13 cellular contexts compared by ENCODE assay signal in genomic region chr5:98930972-98931762, GRCh38. TPM values are rescaled to one million over a fixed set of nuclear protein-coding genes. Genes with fewer than 3 reads are reported as not detected.
DNase-seq lines count a peak whose midpoint lies in the region; ATAC-seq, FAIRE-seq and TF ChIP-seq lines count a peak whose summit lies in the region.
"Had no signal": no experiment of that assay in that cellular context is flagged by ENCODE, and none has a peak within 500 bp of the region (broad histone marks: within the 10 kb centered on the region; RNA-seq: fewer than 3 reads in every experiment).

No MANE protein-coding gene starts in this region.

- WGBS in adrenal gland, 4 donors = 84 to 89% (median 86%) methylated on average over 5 of the region's 5 CpGs

- H3K4me3 ChIP-seq in kidney (ENCODE audit: low read length in 2 of 2) (no peak overlapping the region), subcutaneous abdominal adipose tissue (ENCODE audit: low read depth in 1 of 5, low read length in 5 of 5) (no peak overlapping the region), adrenal gland (no peak overlapping the region)

- H3K27me3 ChIP-seq in subcutaneous abdominal adipose tissue (ENCODE audit: control insufficient read depth in 5 of 5, insufficient read depth in 4 of 5, low read length in 5 of 5) = peaks cover 0 to 3% (median 0%) of the 10 kb centered on the region in 5 donors
- no peaks in the 10 kb centered on the region for H3K27me3 ChIP-seq in adrenal gland
- H3K27me3 ChIP-seq: BE2C, colonic mucosa, Peyer's patch, thyroid gland had no signal

- no peaks in the 10 kb centered on the region for H3K9me3 Mint-ChIP-seq in activated naive CD4-positive, alpha-beta T cell treated with anti-CD3 and anti-CD28 coated beads, Interleukin-2, amount 10 ng/mL, durations not matched to agents 7 days and 5 days
- peaks cover 4 to 6% of the 10 kb centered on the region in 2 donors for H3K9me3 Mint-ChIP-seq in activated naive CD4-positive, alpha-beta T cell treated with anti-CD3 and anti-CD28 coated beads, Interleukin-2, amount 50 U/mL, for 72 hours
- H3K9me3 Mint-ChIP-seq in activated CD8-positive, alpha-beta T cell treated with anti-CD3 and anti-CD28 coated beads, Interleukin-2, amount 10 ng/mL, durations not matched to agents 7 days and 5 days (ENCODE audit: insufficient read depth) = no peaks in the 10 kb centered on the region

- no peak for DNase-seq in activated naive CD4-positive, alpha-beta T cell treated with anti-CD3 and anti-CD28 coated beads, Interleukin-2, amount 10 ng/mL, durations not matched to agents 7 days and 5 days
- DNase-seq in activated naive CD4-positive, alpha-beta T cell treated with anti-CD3 and anti-CD28 coated beads, Interleukin-2, amount 50 U/mL, for 72 hours (ENCODE audit: low spot score in 2 of 2) = no peak
- no peak for DNase-seq in activated CD8-positive, alpha-beta T cell treated with anti-CD3 and anti-CD28 coated beads, Interleukin-2, amount 10 ng/mL, durations not matched to agents 7 days and 5 days
- DNase-seq in kidney = no peak
- no peak for DNase-seq in NCI-H2227 (lab: John Stamatoyannopoulos, UW; ENCODE audit: unreplicated experiment)
- DNase-seq in adrenal gland = no peak
- DNase-seq in GM03348 (ENCODE audit: low spot score) = no peak
- DNase-seq: activated gamma-delta T cell treated with Interleukin-2 at 50 U/mL for 16 hours, BE2C, colonic mucosa, Peyer's patch, thyroid gland had no signal

- intact Hi-C loops in kidney (cut with DNase I) = no loop called here
- intact Hi-C loops in adrenal gland (cut with DNase I) = no loop called here

- no peak for TF ChIP-seq POLR2A in adrenal gland (IDR thresholded peaks at IDR 0.05)

- no peak overlapping the region for H3K9ac ChIP-seq in kidney (ENCODE audit: low read length in 2 of 2)
- peak overlapping the region in 1 of 5 donors; percentile 17 for H3K9ac ChIP-seq in subcutaneous abdominal adipose tissue (ENCODE audit: low read length in 5 of 5)

- H3K27ac Mint-ChIP-seq in activated naive CD4-positive, alpha-beta T cell treated with anti-CD3 and anti-CD28 coated beads, Interleukin-2, amount 10 ng/mL, durations not matched to agents 7 days and 5 days = peak overlapping the region; percentile 100
- H3K27ac Mint-ChIP-seq in activated naive CD4-positive, alpha-beta T cell treated with anti-CD3 and anti-CD28 coated beads, Interleukin-2, amount 50 U/mL, for 72 hours = peak overlapping the region in 1 of 2 donors; percentile 100
- H3K27ac Mint-ChIP-seq in activated CD8-positive, alpha-beta T cell treated with anti-CD3 and anti-CD28 coated beads, Interleukin-2, amount 10 ng/mL, durations not matched to agents 7 days and 5 days = no peak overlapping the region

- CTCF ChIA-PET in activated naive CD4-positive, alpha-beta T cell treated with anti-CD3 and anti-CD28 coated beads, Interleukin-2, amount 10 ng/mL, durations not matched to agents 7 days and 5 days (lab: Charles Lee) = no interaction called here
- CTCF ChIA-PET in activated CD8-positive, alpha-beta T cell treated with anti-CD3 and anti-CD28 coated beads, Interleukin-2, amount 10 ng/mL, durations not matched to agents 7 days and 5 days (lab: Charles Lee) = interaction anchor here (1.4 to 2.1 kb wide), 3 partner anchors 10 to 129 kb away, joined by 3 to 10 read pairs (median 8); no protein-coding TSS in a partner anchor

- TF ChIP-seq CTCF in kidney (IDR thresholded peaks at IDR 0.05; ENCODE audit: borderline replicate concordance, extremely low read depth, insufficient read depth) (no peak), adrenal gland (IDR thresholded peaks at IDR 0.05) (no peak)

- peak overlapping the region; percentile 96 for H3K4me3 Mint-ChIP-seq in activated naive CD4-positive, alpha-beta T cell treated with anti-CD3 and anti-CD28 coated beads, Interleukin-2, amount 10 ng/mL, durations not matched to agents 7 days and 5 days
- peak overlapping the region; percentile 95 for H3K4me3 Mint-ChIP-seq in activated CD8-positive, alpha-beta T cell treated with anti-CD3 and anti-CD28 coated beads, Interleukin-2, amount 10 ng/mL, durations not matched to agents 7 days and 5 days

- POLR2A ChIA-PET in activated CD8-positive, alpha-beta T cell treated with anti-CD3 and anti-CD28 coated beads, Interleukin-2, amount 10 ng/mL, durations not matched to agents 7 days and 5 days (lab: Charles Lee) = no interaction called here

- peak; percentile 45 for FAIRE-seq in kidney (lab: Jason Lieb, UNC)

- H3K9me3 ChIP-seq in kidney (ENCODE audit: control insufficient read depth in 1 of 2, low read length in 2 of 2) = no peaks in the 10 kb centered on the region
- H3K9me3 ChIP-seq in subcutaneous abdominal adipose tissue (ENCODE audit: control insufficient read depth in 5 of 5, low read length in 5 of 5) = no peaks in the 10 kb centered on the region
- no peaks in the 10 kb centered on the region for H3K9me3 ChIP-seq in adrenal gland (replicated peaks in 1 of 3)
- H3K9me3 ChIP-seq: BE2C, colonic mucosa, Peyer's patch, thyroid gland had no signal

- H3K27me3 Mint-ChIP-seq in activated naive CD4-positive, alpha-beta T cell treated with anti-CD3 and anti-CD28 coated beads, Interleukin-2, amount 10 ng/mL, durations not matched to agents 7 days and 5 days = peaks cover 8% of the 10 kb centered on the region
- no peaks in the 10 kb centered on the region for H3K27me3 Mint-ChIP-seq in activated CD8-positive, alpha-beta T cell treated with anti-CD3 and anti-CD28 coated beads, Interleukin-2, amount 10 ng/mL, durations not matched to agents 7 days and 5 days (ENCODE audit: low read depth)

- no peak for ATAC-seq in activated naive CD4-positive, alpha-beta T cell treated with anti-CD3 and anti-CD28 coated beads, Interleukin-2, amount 50 U/mL, for 72 hours
- ATAC-seq in activated CD8-positive, alpha-beta T cell treated with anti-CD3 and anti-CD28 coated beads, Interleukin-2, amount 10 ng/mL, durations not matched to agents 7 days and 5 days = no peak

- H3K4me1 ChIP-seq in kidney (ENCODE audit: control insufficient read depth in 1 of 2, insufficient read depth in 1 of 2, low read depth in 1 of 2, low read length in 2 of 2) = peaks cover 12 to 14% of the 10 kb centered on the region in 2 donors
- H3K4me1 ChIP-seq in subcutaneous abdominal adipose tissue (ENCODE audit: control insufficient read depth in 5 of 5, insufficient read depth in 5 of 5, low read length in 5 of 5) = peaks cover 2 to 39% (median 30%) of the 10 kb centered on the region in 5 donors
- peaks cover 8 to 29% of the 10 kb centered on the region in 2 donors for H3K4me1 ChIP-seq in adrenal gland (replicated peaks in 1 of 2)
- H3K4me1 ChIP-seq: BE2C, colonic mucosa had no signal

- H3K27ac ChIP-seq in kidney (ENCODE audit: low read depth in 2 of 2, low read length in 2 of 2) (no peak overlapping the region), subcutaneous abdominal adipose tissue (ENCODE audit: low read depth, low read length) (peak overlapping the region; percentile 100), adrenal gland (peak overlapping the region in 1 of 5 donors; percentile 100)

- peaks cover 53% of the 10 kb centered on the region for H3K4me1 Mint-ChIP-seq in activated naive CD4-positive, alpha-beta T cell treated with anti-CD3 and anti-CD28 coated beads, Interleukin-2, amount 10 ng/mL, durations not matched to agents 7 days and 5 days
- peaks cover 43% of the 10 kb centered on the region for H3K4me1 Mint-ChIP-seq in activated CD8-positive, alpha-beta T cell treated with anti-CD3 and anti-CD28 coated beads, Interleukin-2, amount 10 ng/mL, durations not matched to agents 7 days and 5 days (ENCODE audit: low read depth)

- peaks cover 33% of the 10 kb centered on the region for H3K36me3 Mint-ChIP-seq in activated naive CD4-positive, alpha-beta T cell treated with anti-CD3 and anti-CD28 coated beads, Interleukin-2, amount 10 ng/mL, durations not matched to agents 7 days and 5 days
- H3K36me3 Mint-ChIP-seq in activated naive CD4-positive, alpha-beta T cell treated with anti-CD3 and anti-CD28 coated beads, Interleukin-2, amount 50 U/mL, for 72 hours = peaks cover 18 to 26% of the 10 kb centered on the region in 2 donors
- H3K36me3 Mint-ChIP-seq in activated CD8-positive, alpha-beta T cell treated with anti-CD3 and anti-CD28 coated beads, Interleukin-2, amount 10 ng/mL, durations not matched to agents 7 days and 5 days (ENCODE audit: low read depth) = peaks cover 29% of the 10 kb centered on the region

- H3K36me3 ChIP-seq in kidney (ENCODE audit: control insufficient read depth in 1 of 2, insufficient read depth in 2 of 2, low read length in 2 of 2) = no peaks in the 10 kb centered on the region
- H3K36me3 ChIP-seq in subcutaneous abdominal adipose tissue (ENCODE audit: control insufficient read depth in 5 of 5, insufficient read depth in 5 of 5, low read length in 5 of 5) = no peaks in the 10 kb centered on the region
- no peaks in the 10 kb centered on the region for H3K36me3 ChIP-seq in adrenal gland (replicated peaks in 1 of 2)
- H3K36me3 ChIP-seq: colonic mucosa, Peyer's patch, thyroid gland had no signal

RNA-seq across cellular contexts. Expression of gene CHD1, which starts 2.4 kb away (rescaled TPM):
- total RNA-seq in activated naive CD4-positive, alpha-beta T cell treated with anti-CD3 and anti-CD28 coated beads, Interleukin-2, amount 50 U/mL, for 72 hours = 10 to 100 TPM; 49.9 to 86.0 TPM
- 10 to 100 TPM; 44.5 to 46.0 TPM for total RNA-seq in activated CD8-positive, alpha-beta T cell treated with anti-CD3 and anti-CD28 coated beads, Interleukin-2, amount 10 ng/mL, durations not matched to agents 7 days and 5 days
- total RNA-seq in kidney (40.4 TPM), adrenal gland (10 to 100 TPM; 16.0 to 64.9 (median 26.4) TPM)
- polyA plus RNA-seq in kidney (ENCODE audit: insufficient read depth, low read depth, low replicate concordance) (7.1 TPM), adrenal gland (10 to 100 TPM; 24.9 to 33.5 (median 31.4) TPM)
